ENCODE assay signal across 2 cellular contexts in the genomic region with DNA sequence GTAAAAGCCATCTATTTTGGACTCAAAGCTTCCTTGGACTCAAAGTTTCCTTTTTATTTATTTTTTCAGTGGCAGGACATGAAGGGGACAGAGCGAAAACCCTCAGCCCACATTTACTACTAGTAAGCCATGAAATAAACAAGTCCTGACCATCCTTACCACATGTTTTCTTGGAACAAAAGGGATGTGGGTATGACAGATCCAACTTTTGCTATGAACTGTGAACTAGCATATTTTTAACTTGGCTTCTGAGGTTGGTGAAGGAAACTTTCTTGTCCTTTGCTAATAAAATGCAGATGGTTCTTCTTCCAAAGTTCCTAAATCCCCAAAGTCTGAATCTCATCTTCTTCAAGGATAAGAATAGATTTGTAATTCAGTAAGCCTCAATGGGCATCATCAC.
TF ChIP-seq lines count a peak whose summit lies in the region.

No MANE protein-coding gene starts in this region.

TF ChIP-seq in SK-N-SH, 30 proteins besides CTCF, POLR2A, EP300 and RAD21:
- TF ChIP-seq GATA2 (CRISPR knock-in tag; IDR thresholded peaks at IDR 0.05) (no peak), RFX5 (IDR thresholded peaks at IDR 0.05; ENCODE audit: low read length) (no peak), TCF12 (IDR thresholded peaks at IDR 0.05) (no peak), NFIC (IDR thresholded peaks at IDR 0.05; ENCODE audit: borderline replicate concordance) (no peak), JUND (IDR thresholded peaks at IDR 0.05) (no peak), SMC3 (IDR thresholded peaks at IDR 0.05; ENCODE audit: low read depth, low read length) (no peak), NRF1 (IDR thresholded peaks at IDR 0.05; ENCODE audit: low read depth, low read length) (no peak), FOXJ3 (CRISPR knock-in tag; IDR thresholded peaks at IDR 0.05) (no peak), RXRA (IDR thresholded peaks at IDR 0.05; ENCODE audit: borderline replicate concordance, low read depth) (no peak), MXI1 (IDR thresholded peaks at IDR 0.05; ENCODE audit: low read depth, low read length) (no peak), FOXM1 (IDR thresholded peaks at IDR 0.05; ENCODE audit: low read depth) (no peak), POLR2AphosphoS5 (IDR thresholded peaks at IDR 0.05; ENCODE audit: low read depth, low read length) (no peak), TAF1 (IDR thresholded peaks at IDR 0.05; ENCODE audit: borderline replicate concordance, low read depth, low read length) (no peak)
- TF ChIP-seq, protein P1, sequence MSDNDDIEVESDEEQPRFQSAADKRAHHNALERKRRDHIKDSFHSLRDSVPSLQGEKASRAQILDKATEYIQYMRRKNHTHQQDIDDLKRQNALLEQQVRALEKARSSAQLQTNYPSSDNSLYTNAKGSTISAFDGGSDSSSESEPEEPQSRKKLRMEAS (IDR thresholded peaks at IDR 0.05; ENCODE audit: low read depth), result no peak
- TF ChIP-seq, protein P2, sequence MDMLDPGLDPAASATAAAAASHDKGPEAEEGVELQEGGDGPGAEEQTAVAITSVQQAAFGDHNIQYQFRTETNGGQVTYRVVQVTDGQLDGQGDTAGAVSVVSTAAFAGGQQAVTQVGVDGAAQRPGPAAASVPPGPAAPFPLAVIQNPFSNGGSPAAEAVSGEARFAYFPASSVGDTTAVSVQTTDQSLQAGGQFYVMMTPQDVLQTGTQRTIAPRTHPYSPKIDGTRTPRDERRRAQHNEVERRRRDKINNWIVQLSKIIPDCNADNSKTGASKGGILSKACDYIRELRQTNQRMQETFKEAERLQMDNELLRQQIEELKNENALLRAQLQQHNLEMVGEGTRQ (IDR thresholded peaks at IDR 0.05; ENCODE audit: borderline replicate concordance, low read depth, low read length), result no peak
- TF ChIP-seq, protein P3, sequence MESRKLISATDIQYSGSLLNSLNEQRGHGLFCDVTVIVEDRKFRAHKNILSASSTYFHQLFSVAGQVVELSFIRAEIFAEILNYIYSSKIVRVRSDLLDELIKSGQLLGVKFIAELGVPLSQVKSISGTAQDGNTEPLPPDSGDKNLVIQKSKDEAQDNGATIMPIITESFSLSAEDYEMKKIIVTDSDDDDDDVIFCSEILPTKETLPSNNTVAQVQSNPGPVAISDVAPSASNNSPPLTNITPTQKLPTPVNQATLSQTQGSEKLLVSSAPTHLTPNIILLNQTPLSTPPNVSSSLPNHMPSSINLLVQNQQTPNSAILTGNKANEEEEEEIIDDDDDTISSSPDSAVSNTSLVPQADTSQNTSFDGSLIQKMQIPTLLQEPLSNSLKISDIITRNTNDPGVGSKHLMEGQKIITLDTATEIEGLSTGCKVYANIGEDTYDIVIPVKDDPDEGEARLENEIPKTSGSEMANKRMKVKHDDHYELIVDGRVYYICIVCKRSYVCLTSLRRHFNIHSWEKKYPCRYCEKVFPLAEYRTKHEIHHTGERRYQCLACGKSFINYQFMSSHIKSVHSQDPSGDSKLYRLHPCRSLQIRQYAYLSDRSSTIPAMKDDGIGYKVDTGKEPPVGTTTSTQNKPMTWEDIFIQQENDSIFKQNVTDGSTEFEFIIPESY (IDR thresholded peaks at IDR 0.05; ENCODE audit: borderline replicate concordance, low read depth), result no peak

TF ChIP-seq in SK-N-SH treated with all-trans-retinoic acid at 6 μM for 48 hours, 23 proteins besides CTCF, POLR2A, EP300 and RAD21:
- TF ChIP-seq ZFP3 (CRISPR knock-in tag; IDR thresholded peaks at IDR 0.05), result no peak
- TF ChIP-seq RARB (CRISPR knock-in tag; IDR thresholded peaks at IDR 0.05), result no peak
- no peak for TF ChIP-seq SNAI2 (CRISPR knock-in tag; IDR thresholded peaks at IDR 0.05)
- TF ChIP-seq ZFP30 (CRISPR knock-in tag; IDR thresholded peaks at IDR 0.05), result no peak
- no peak for TF ChIP-seq BACH2 (CRISPR knock-in tag; IDR thresholded peaks at IDR 0.05; ENCODE audit: borderline replicate concordance)
- TF ChIP-seq TCF4 (CRISPR knock-in tag; IDR thresholded peaks at IDR 0.05; ENCODE audit: borderline replicate concordance), result no peak
- TF ChIP-seq, protein P4, sequence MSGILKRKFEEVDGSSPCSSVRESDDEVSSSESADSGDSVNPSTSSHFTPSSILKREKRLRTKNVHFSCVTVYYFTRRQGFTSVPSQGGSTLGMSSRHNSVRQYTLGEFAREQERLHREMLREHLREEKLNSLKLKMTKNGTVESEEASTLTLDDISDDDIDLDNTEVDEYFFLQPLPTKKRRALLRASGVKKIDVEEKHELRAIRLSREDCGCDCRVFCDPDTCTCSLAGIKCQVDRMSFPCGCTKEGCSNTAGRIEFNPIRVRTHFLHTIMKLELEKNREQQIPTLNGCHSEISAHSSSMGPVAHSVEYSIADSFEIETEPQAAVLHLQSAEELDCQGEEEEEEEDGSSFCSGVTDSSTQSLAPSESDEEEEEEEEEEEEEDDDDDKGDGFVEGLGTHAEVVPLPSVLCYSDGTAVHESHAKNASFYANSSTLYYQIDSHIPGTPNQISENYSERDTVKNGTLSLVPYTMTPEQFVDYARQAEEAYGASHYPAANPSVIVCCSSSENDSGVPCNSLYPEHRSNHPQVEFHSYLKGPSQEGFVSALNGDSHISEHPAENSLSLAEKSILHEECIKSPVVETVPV (CRISPR knock-in tag; IDR thresholded peaks at IDR 0.05), result no peak
